ENCODE assay signal across 8 cellular contexts in genomic region chr11:64355078-64355940, GRCh38. TPM values are rescaled to one million over a fixed set of nuclear protein-coding genes. Genes with fewer than 3 reads are reported as not detected.
DNase-seq lines count a peak whose midpoint lies in the region; ATAC-seq lines count a peak whose summit lies in the region.

No MANE protein-coding gene starts in this region.

- H3K27ac ChIP-seq in BLaER1 (peak overlapping the region; percentile 51; the same call in 1 of the 2 replicates), GM23248 (no peak overlapping the region), trophoblast cell (ENCODE audit: low read depth, low read length) (peak overlapping the region; percentile 14)

- H3F3A ChIP-seq in GM23248 (ENCODE audit: insufficient read depth): peaks cover 4% of the 10 kb centered on the region; the same call in 1 of the 2 replicates

- H3K9me3 ChIP-seq in BLaER1 (no peaks in the 10 kb centered on the region), GM23248 (ENCODE audit: low read depth) (no peaks in the 10 kb centered on the region), trophoblast cell (ENCODE audit: insufficient read depth, low read depth, low read length) (peaks cover 3% of the 10 kb centered on the region)

- H3K79me1 ChIP-seq in trophoblast cell (ENCODE audit: low read length): peaks cover 29% of the 10 kb centered on the region

- peak overlapping the region; percentile 83 for H4K91ac ChIP-seq in trophoblast cell (ENCODE audit: low read depth, low read length)

- H2BK120ac ChIP-seq in trophoblast cell (ENCODE audit: insufficient read depth, low read length, poor library complexity): peak overlapping the region; percentile 79

- H3K4me3 Mint-ChIP-seq in activated naive CD8-positive, alpha-beta T cell treated with anti-CD3 and anti-CD28 coated beads, Interleukin-2, amount 10 ng/mL, durations not matched to agents 7 days and 5 days: no peak overlapping the region
- H3K4me3 Mint-ChIP-seq in stimulated activated effector memory CD8-positive, alpha-beta T cell treated with anti-CD3 and anti-CD28 coated beads, Interleukin-12 subunit alpha, Interleukin-12 subunit beta, amount 100 ng/mL, for 72 hours: no peak overlapping the region

- H3K9me3 Mint-ChIP-seq in activated naive CD8-positive, alpha-beta T cell treated with anti-CD3 and anti-CD28 coated beads, Interleukin-2, amount 10 ng/mL, durations not matched to agents 7 days and 5 days: no peaks in the 10 kb centered on the region
- no peaks in the 10 kb centered on the region for H3K9me3 Mint-ChIP-seq in stimulated activated effector memory CD8-positive, alpha-beta T cell treated with anti-CD3 and anti-CD28 coated beads, Interleukin-12 subunit alpha, Interleukin-12 subunit beta, amount 100 ng/mL, for 72 hours

- peak overlapping the region; percentile 77 for H4K8ac ChIP-seq in trophoblast cell (ENCODE audit: low read depth, low read length)

- peak overlapping the region; percentile 61 for H2AK5ac ChIP-seq in trophoblast cell (ENCODE audit: low read length)

- H3K9me2 ChIP-seq in GM23248 (ENCODE audit: insufficient read depth): no peaks in the 10 kb centered on the region

- peak overlapping the region; percentile 54 for H4K12ac ChIP-seq in trophoblast cell (ENCODE audit: low read depth, low read length)

- peak; percentile 26 for ATAC-seq in activated naive CD8-positive, alpha-beta T cell treated with anti-CD3 and anti-CD28 coated beads, Interleukin-2, amount 10 ng/mL, durations not matched to agents 7 days and 5 days (ENCODE audit: low read depth)
- peak; percentile 54 for ATAC-seq in Right ventricle myocardium inferior
- no peak for ATAC-seq in HG03045 (IDR thresholded peaks at IDR 0.05; ENCODE audit: unreplicated experiment)
- no peak for ATAC-seq in stimulated activated effector memory CD8-positive, alpha-beta T cell treated with anti-CD3 and anti-CD28 coated beads, Interleukin-12 subunit alpha, Interleukin-12 subunit beta, amount 100 ng/mL, for 72 hours

- H3K18ac ChIP-seq in trophoblast cell (ENCODE audit: low read length): peak overlapping the region; percentile 81

- H2BK5ac ChIP-seq in trophoblast cell (ENCODE audit: low read depth, low read length, poor library complexity): peak overlapping the region; percentile 55

- H3K9ac ChIP-seq in BLaER1 (no peak overlapping the region), GM23248 (peak overlapping the region; percentile 52), trophoblast cell (ENCODE audit: low read length) (no peak overlapping the region)

- peak overlapping the region; percentile 84 for H2BK12ac ChIP-seq in trophoblast cell (ENCODE audit: low read length)

- no peaks in the 10 kb centered on the region for H3K27me3 Mint-ChIP-seq in activated naive CD8-positive, alpha-beta T cell treated with anti-CD3 and anti-CD28 coated beads, Interleukin-2, amount 10 ng/mL, durations not matched to agents 7 days and 5 days

- peak; percentile 93 for DNase-seq in GM23248
- DNase-seq in NCI-H510A (lab: John Stamatoyannopoulos, UW): peak; percentile 63
- peak; percentile 64 for DNase-seq in activated naive CD8-positive, alpha-beta T cell treated with anti-CD3 and anti-CD28 coated beads, Interleukin-2, amount 10 ng/mL, durations not matched to agents 7 days and 5 days
- peak; percentile 89 for DNase-seq in Right ventricle myocardium inferior (ENCODE audit: missing footprints)
- DNase-seq in trophoblast cell: peak; percentile 74 to 85
- no peak for DNase-seq in stimulated activated effector memory CD8-positive, alpha-beta T cell treated with anti-CD3 and anti-CD28 coated beads, Interleukin-12 subunit alpha, Interleukin-12 subunit beta, amount 100 ng/mL, for 72 hours (ENCODE audit: low spot score in 2 of 2)

- H3K4me1 ChIP-seq in BLaER1: peaks cover 96% of the 10 kb centered on the region
- peaks cover 16% of the 10 kb centered on the region for H3K4me1 ChIP-seq in GM23248 (ENCODE audit: insufficient read depth)
- H3K4me1 ChIP-seq in trophoblast cell (ENCODE audit: control insufficient read depth in 1 of 2, insufficient read depth in 2 of 2, low read length in 2 of 2): peaks cover 33 to 39% of the 10 kb centered on the region in 2 experiments

- H3K36me3 ChIP-seq in BLaER1 (no peaks in the 10 kb centered on the region), GM23248 (ENCODE audit: low read depth) (no peaks in the 10 kb centered on the region), trophoblast cell (ENCODE audit: control insufficient read depth in 1 of 2, insufficient read depth in 2 of 2, low read length in 2 of 2) (peaks cover 0 to 4% of the 10 kb centered on the region in 2 experiments)

- H3K23ac ChIP-seq in trophoblast cell (ENCODE audit: low read length): no peak overlapping the region

- intact Hi-C loops in Right ventricle myocardium inferior (cut with DNase I): loop anchor here (1.0 kb wide), 2 partner anchors 37 to 50 kb away; partner anchors contain the start of genes ESRRA and PRDX5

- H3K79me2 ChIP-seq in GM23248 (ENCODE audit: insufficient read depth) (peaks cover 13% of the 10 kb centered on the region), trophoblast cell (ENCODE audit: control insufficient read depth, insufficient read depth, low read length, poor library complexity) (peaks cover 11% of the 10 kb centered on the region)

- WGBS in GM23248 (ENCODE audit: low coverage in 1 of 2, low lambda C conversion rate in 2 of 2, missing lambda C conversion rate in 2 of 2), 2 experiments: 10 to 13% methylated on average over 21 to 22 of the region's 23 CpGs
- no CpG with 5 or more reads among the region's 23 CpGs for WGBS in trophoblast cell (ENCODE audit: extremely low coverage, insufficient coverage, insufficient read length)

- H3K27ac Mint-ChIP-seq in activated naive CD8-positive, alpha-beta T cell treated with anti-CD3 and anti-CD28 coated beads, Interleukin-2, amount 10 ng/mL, durations not matched to agents 7 days and 5 days: peak overlapping the region; percentile 54
- no peak overlapping the region for H3K27ac Mint-ChIP-seq in stimulated activated effector memory CD8-positive, alpha-beta T cell treated with anti-CD3 and anti-CD28 coated beads, Interleukin-12 subunit alpha, Interleukin-12 subunit beta, amount 100 ng/mL, for 72 hours

- peaks cover 6% of the 10 kb centered on the region for H3K36me3 Mint-ChIP-seq in activated naive CD8-positive, alpha-beta T cell treated with anti-CD3 and anti-CD28 coated beads, Interleukin-2, amount 10 ng/mL, durations not matched to agents 7 days and 5 days
- H3K36me3 Mint-ChIP-seq in stimulated activated effector memory CD8-positive, alpha-beta T cell treated with anti-CD3 and anti-CD28 coated beads, Interleukin-12 subunit alpha, Interleukin-12 subunit beta, amount 100 ng/mL, for 72 hours: peaks cover 61% of the 10 kb centered on the region

- peaks cover 17% of the 10 kb centered on the region for H3K4me1 Mint-ChIP-seq in activated naive CD8-positive, alpha-beta T cell treated with anti-CD3 and anti-CD28 coated beads, Interleukin-2, amount 10 ng/mL, durations not matched to agents 7 days and 5 days
- peaks cover 28% of the 10 kb centered on the region for H3K4me1 Mint-ChIP-seq in stimulated activated effector memory CD8-positive, alpha-beta T cell treated with anti-CD3 and anti-CD28 coated beads, Interleukin-12 subunit alpha, Interleukin-12 subunit beta, amount 100 ng/mL, for 72 hours

- peak overlapping the region; percentile 65 for H3K4ac ChIP-seq in trophoblast cell (ENCODE audit: low read depth, low read length)

- H2AFZ ChIP-seq in GM23248 (peak overlapping the region; percentile 88), trophoblast cell (ENCODE audit: insufficient read depth, low read length, poor library complexity) (peak overlapping the region; percentile 57)

- H3K4me2 ChIP-seq in BLaER1: peak overlapping the region; percentile 88
- peak overlapping the region; percentile 55 for H3K4me2 ChIP-seq in GM23248 (ENCODE audit: unreplicated experiment)
- peak overlapping the region; percentile 17 for H3K4me2 ChIP-seq in trophoblast cell (ENCODE audit: low read length)

- no peak overlapping the region for H3K4me3 ChIP-seq in BLaER1
- H3K4me3 ChIP-seq in GM23248: peak overlapping the region; percentile 44
- no peak overlapping the region for H3K4me3 ChIP-seq in trophoblast cell (ENCODE audit: low read depth, low read length)

- POLR2A ChIA-PET in activated naive CD8-positive, alpha-beta T cell treated with anti-CD3 and anti-CD28 coated beads, Interleukin-2, amount 10 ng/mL, durations not matched to agents 7 days and 5 days (lab: Charles Lee): interaction anchor here (0.6 to 1.3 kb wide), 5 partner anchors 9 to 813 kb away, joined by 3 to 17 read pairs (median 5); partner anchors contain the start of genes PRDX5 and TRMT112

- H4K20me1 ChIP-seq in BLaER1: peaks cover 28% of the 10 kb centered on the region; the same call in 1 of the 2 replicates
- no peaks in the 10 kb centered on the region for H4K20me1 ChIP-seq in GM23248 (ENCODE audit: insufficient read depth)

- H3K14ac ChIP-seq in trophoblast cell (ENCODE audit: low read length): peak overlapping the region; percentile 67

- H3K27me3 ChIP-seq in BLaER1: no peaks in the 10 kb centered on the region
- H3K27me3 ChIP-seq in GM23248 (replicated peaks; ENCODE audit: insufficient read depth): no peaks in the 10 kb centered on the region
- H3K27me3 ChIP-seq in trophoblast cell (ENCODE audit: insufficient read depth, low read length): no peaks in the 10 kb centered on the region

- in situ Hi-C loops in GM23248 (cut with MboI): no loop called here

RNA-seq across cellular contexts. Expression of gene RPS6KA4, which starts 3.7 kb away (rescaled TPM):
- total RNA-seq in GM23248 (2014; rRNA removed; shearing (Covaris generic)): 61.0 and 81.8 TPM in 2 replicates
- polyA plus RNA-seq in GM23248 (2016; fragmentation: Nextera tagmentation; extraction: Ambion mirVana): 12.2 and 13.6 TPM in 2 replicates
- 10 to 100 TPM; 32.4 to 33.9 TPM for total RNA-seq in activated naive CD8-positive, alpha-beta T cell treated with anti-CD3 and anti-CD28 coated beads, Interleukin-2, amount 10 ng/mL, durations not matched to agents 7 days and 5 days
- total RNA-seq in Right ventricle myocardium inferior: 18.7 TPM
- 23.3 and 25.4 TPM in 2 replicates for polyA plus RNA-seq in trophoblast cell (2013)

RNA-seq across cellular contexts. Expression of gene CCDC88B, which starts 15.3 kb away (rescaled TPM):
- total RNA-seq in GM23248 (2014; rRNA removed; shearing (Covaris generic)): 1.8 TPM in 2 replicates
- 2.6 and 3.1 TPM in 2 replicates for polyA plus RNA-seq in GM23248 (2016; fragmentation: Nextera tagmentation; extraction: Ambion mirVana)
- 100 to 1,000 TPM; 132 to 142 TPM for total RNA-seq in activated naive CD8-positive, alpha-beta T cell treated with anti-CD3 and anti-CD28 coated beads, Interleukin-2, amount 10 ng/mL, durations not matched to agents 7 days and 5 days
- 7.7 TPM for total RNA-seq in Right ventricle myocardium inferior
- polyA plus RNA-seq in trophoblast cell (2013): 1.8 and 2.0 TPM in 2 replicates

RNA-seq across cellular contexts. Expression of gene PRDX5, which starts 37.4 kb away (rescaled TPM):
- 243 and 260 TPM in 2 replicates for total RNA-seq in GM23248 (2014; rRNA removed; shearing (Covaris generic))
- polyA plus RNA-seq in GM23248 (2016; fragmentation: Nextera tagmentation; extraction: Ambion mirVana): 436 and 451 TPM in 2 replicates
- 10 to 100 TPM; 85.1 to 91.2 TPM for total RNA-seq in activated naive CD8-positive, alpha-beta T cell treated with anti-CD3 and anti-CD28 coated beads, Interleukin-2, amount 10 ng/mL, durations not matched to agents 7 days and 5 days
- total RNA-seq in Right ventricle myocardium inferior: 410 TPM
- polyA plus RNA-seq in trophoblast cell (2013): 161 and 166 TPM in 2 replicates

RNA-seq across cellular contexts. Expression of gene TRMT112, which starts 38.0 kb away (rescaled TPM):
- total RNA-seq in GM23248 (2014; rRNA removed; shearing (Covaris generic)): 161 and 183 TPM in 2 replicates
- 269 and 282 TPM in 2 replicates for polyA plus RNA-seq in GM23248 (2016; fragmentation: Nextera tagmentation; extraction: Ambion mirVana)
- 100 to 1,000 TPM; 140 to 151 TPM for total RNA-seq in activated naive CD8-positive, alpha-beta T cell treated with anti-CD3 and anti-CD28 coated beads, Interleukin-2, amount 10 ng/mL, durations not matched to agents 7 days and 5 days
- 92.8 TPM for total RNA-seq in Right ventricle myocardium inferior
- 311 and 320 TPM in 2 replicates for polyA plus RNA-seq in trophoblast cell (2013)

RNA-seq across cellular contexts. Expression of gene ESRRA, which starts 50.0 kb away (rescaled TPM):
- 38.6 and 41.9 TPM in 2 replicates for total RNA-seq in GM23248 (2014; rRNA removed; shearing (Covaris generic))
- polyA plus RNA-seq in GM23248 (2016; fragmentation: Nextera tagmentation; extraction: Ambion mirVana): 17.2 and 18.1 TPM in 2 replicates
- 10 to 100 TPM; 33.9 to 35.1 TPM for total RNA-seq in activated naive CD8-positive, alpha-beta T cell treated with anti-CD3 and anti-CD28 coated beads, Interleukin-2, amount 10 ng/mL, durations not matched to agents 7 days and 5 days
- 217 TPM for total RNA-seq in Right ventricle myocardium inferior
- polyA plus RNA-seq in trophoblast cell (2013): 20.9 and 21.0 TPM in 2 replicates

Comparison
In these comparisons a context has a peak if more than half of its experiments do, and no peak if none do; other contexts are left out.
1. H3K4me2 ChIP-seq: peak in every context shown above with its lines; median percentile 88 in BLaER1; 55 in GM23248; 17 in trophoblast cell.
2. DNase-seq: peak in GM23248 (single experiment), NCI-H510A (single experiment), activated naive CD8-positive, alpha-beta T cell treated with anti-CD3 and anti-CD28 coated beads, Interleukin-2, amount 10 ng/mL, durations not matched to agents 7 days and 5 days (single experiment), Right ventricle myocardium inferior (single experiment) and trophoblast cell (2 of 2); none in stimulated activated effector memory CD8-positive, alpha-beta T cell treated with anti-CD3 and anti-CD28 coated beads, Interleukin-12 subunit alpha, Interleukin-12 subunit beta, amount 100 ng/mL, for 72 hours (0 of 2).
3. ATAC-seq: peak in activated naive CD8-positive, alpha-beta T cell treated with anti-CD3 and anti-CD28 coated beads, Interleukin-2, amount 10 ng/mL, durations not matched to agents 7 days and 5 days (single experiment) and Right ventricle myocardium inferior (single experiment); none in HG03045 (single experiment) and stimulated activated effector memory CD8-positive, alpha-beta T cell treated with anti-CD3 and anti-CD28 coated beads, Interleukin-12 subunit alpha, Interleukin-12 subunit beta, amount 100 ng/mL, for 72 hours (single experiment).
4. RNA of gene CCDC88B, which starts 15.3 kb away (total RNA-seq): 132 to 142 TPM in activated naive CD8-positive, alpha-beta T cell treated with anti-CD3 and anti-CD28 coated beads, Interleukin-2, amount 10 ng/mL, durations not matched to agents 7 days and 5 days; 7.7 TPM in Right ventricle myocardium inferior (single experiment) and 1.8 TPM in GM23248; every median in the first group is over 10 times any median in the second.